ENCODE assay signal across 28 cellular contexts in genomic region chrX:44489515-44489914, GRCh38.
"Had no signal": no experiment of that assay in that cellular context is flagged by ENCODE, and none has a peak within 500 bp of the region (broad histone marks: within the 10 kb centered on the region; RNA-seq: fewer than 3 reads in every experiment).

No MANE protein-coding gene starts in this region.

- FAIRE-seq: bronchial epithelial cell, frontal cortex had no signal

- H3K4me3 ChIP-seq: coronary artery, dorsolateral prefrontal cortex had no signal

- H3K27ac ChIP-seq: brain microvascular endothelial cell, coronary artery, dorsolateral prefrontal cortex had no signal

- H3K36me3 ChIP-seq: brain microvascular endothelial cell had no signal

- ATAC-seq: activated CD4-positive, alpha-beta T cell treated with anti-CD3 and anti-CD28 coated beads for 36 hours; activated CD8-positive, alpha-beta memory T cell treated with anti-CD3 and anti-CD28 coated beads, Interleukin-2, amount 10 ng/mL, durations not matched to agents 7 days and 5 days; activated CD8-positive, alpha-beta T cell treated with anti-CD3 and anti-CD28 coated beads, Interleukin-2, amount 10 ng/mL, durations not matched to agents 7 days and 5 days; activated naive CD4-positive, alpha-beta T cell treated with anti-CD3 and anti-CD28 coated beads, Interleukin-2, amount 50 U/mL, for 72 hours; esophagus mucosa; T-helper 17 cell had no signal

- H3K27me3 ChIP-seq: brain microvascular endothelial cell had no signal

- DNase-seq: activated CD4-positive, alpha-beta memory T cell treated with anti-CD3 and anti-CD28 coated beads for 36 hours; activated CD4-positive, alpha-beta T cell treated with anti-CD3 and anti-CD28 coated beads for 36 hours; activated CD4-positive, alpha-beta T cell treated with anti-CD3 and anti-CD28 coated beads, Interleukin-2, amount 10 ng/mL, durations not matched to agents 24 days and 14 days; activated CD4-positive, CD25-positive, alpha-beta regulatory T cell; activated CD4-positive, CD25-positive, alpha-beta regulatory T cell treated with anti-CD3 and anti-CD28 coated beads, Interleukin-2, amount 50 U/mL, for 72 hours; activated CD8-positive, alpha-beta memory T cell treated with anti-CD3 and anti-CD28 coated beads, Interleukin-2, amount 10 ng/mL, durations not matched to agents 7 days and 5 days; activated CD8-positive, alpha-beta memory T cell treated with anti-CD3 and anti-CD28 coated beads, Interleukin-2, amount 50 U/mL, for 4 hours; activated CD8-positive, alpha-beta T cell treated with anti-CD3 and anti-CD28 coated beads, Interleukin-2, amount 10 ng/mL, durations not matched to agents 7 days and 5 days; activated gamma-delta T cell; activated naive CD4-positive, alpha-beta T cell; activated naive CD4-positive, alpha-beta T cell treated with anti-CD3 and anti-CD28 coated beads, Interleukin-2, amount 10 ng/mL, durations not matched to agents 7 days and 5 days; activated naive CD8-positive, alpha-beta T cell treated with anti-CD3 and anti-CD28 coated beads, Interleukin-2, amount 10 ng/mL, durations not matched to agents 7 days and 5 days; activated T-cell treated with anti-CD3 and anti-CD28 coated beads, Interleukin-2, amount 50 U/mL, for 1 hour; activated T-cell treated with anti-CD3 and anti-CD28 coated beads, Interleukin-2, amount 50 U/mL, for 48 hours; anterior cingulate cortex; brain microvascular endothelial cell; dorsolateral prefrontal cortex; effector memory CD4-positive, alpha-beta T cell; endodermal cell; head of caudate nucleus; hippocampal formation; T-helper 17 cell; T1000 had no signal
